In the genomic region with DNA sequence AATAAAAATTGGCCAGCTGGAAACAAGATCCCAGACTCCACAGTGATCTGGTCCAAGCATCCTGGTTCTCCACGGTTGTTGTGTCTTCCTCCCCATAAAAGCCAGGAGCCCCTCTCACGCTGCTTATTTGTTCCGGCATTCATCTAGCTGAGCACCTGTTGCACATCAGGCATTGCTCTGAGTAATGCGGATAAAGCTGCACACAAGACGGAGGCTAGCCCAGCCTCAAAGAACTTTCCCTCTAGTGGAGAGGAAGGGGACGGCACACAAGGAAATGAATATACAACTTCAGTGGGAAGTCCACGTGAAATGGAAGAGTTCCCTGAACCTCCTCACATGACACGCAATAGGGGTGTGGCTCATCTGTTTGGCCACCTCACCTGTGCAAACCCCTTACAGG, we compare ENCODE assay signal across 10 cellular contexts. TPM values are rescaled to one million over a fixed set of nuclear protein-coding genes. Genes with fewer than 3 reads are reported as not detected.
DNase-seq lines count a peak whose midpoint lies in the region; ATAC-seq and TF ChIP-seq lines count a peak whose summit lies in the region.
"Had no signal": no experiment of that assay in that cellular context is flagged by ENCODE, and none has a peak within 500 bp of the region (broad histone marks: within the 10 kb centered on the region; RNA-seq: fewer than 3 reads in every experiment).

No MANE protein-coding gene starts in this region.

- H3K27me3 ChIP-seq in left ventricle myocardium inferior (ENCODE audit: low read depth), result no peaks in the 10 kb centered on the region
- peaks cover 0 to 3% of the 10 kb centered on the region in 2 donors for H3K27me3 ChIP-seq in tibial artery
- H3K27me3 ChIP-seq: spleen had no signal

- H3K4me1 ChIP-seq in left ventricle myocardium inferior (peaks cover 12% of the 10 kb centered on the region), tibial artery (no peaks in the 10 kb centered on the region)
- H3K4me1 ChIP-seq: spleen had no signal

- H3K9me3 ChIP-seq in left ventricle myocardium inferior (replicated peaks) (no peaks in the 10 kb centered on the region), tibial artery (no peaks in the 10 kb centered on the region)

- intact Hi-C loops in left ventricle myocardium inferior (cut with micrococcal nuclease) (no loop called here), left cardiac atrium (cut with DNase I) (no loop called here), tibial artery (cut with DNase I; ENCODE audit: low total_unique reads) (loop anchor here (10.0 kb wide), 1 partner anchor 326 kb away; no protein-coding TSS in a partner anchor)

- ATAC-seq in left cardiac atrium (no peak), GM19035 (IDR thresholded peaks at IDR 0.05; ENCODE audit: unreplicated experiment) (no peak)

- H3K4me3 ChIP-seq in left ventricle myocardium inferior (no peak overlapping the region), fibroblast of villous mesenchyme (ENCODE audit: low read depth, low read length) (no peak overlapping the region), tibial artery (no peak overlapping the region)
- H3K4me3 ChIP-seq: spleen had no signal

- no peak for DNase-seq in left ventricle myocardium inferior
- no peak for DNase-seq in left cardiac atrium
- DNase-seq in RPMI8226, result peak; percentile 56
- DNase-seq in fibroblast of villous mesenchyme (ENCODE audit: low read depth), result peak; percentile 25
- no peak for DNase-seq in tibial artery
- DNase-seq in 8988T, result no peak
- DNase-seq in OCI-M2 (lab: John Stamatoyannopoulos, UW; ENCODE audit: unreplicated experiment), result no peak
- DNase-seq: activated naive CD8-positive, alpha-beta T cell treated with anti-CD3 and anti-CD28 coated beads, Interleukin-2, amount 10 ng/mL, durations not matched to agents 7 days and 5 days; spleen had no signal

- TF ChIP-seq CTCF in left ventricle myocardium inferior (IDR thresholded peaks at IDR 0.05; ENCODE audit: borderline replicate concordance) (peak; percentile 36), fibroblast of villous mesenchyme (IDR thresholded peaks at IDR 0.05; ENCODE audit: insufficient read depth, low read depth, low read length) (peak; percentile 69), tibial artery (IDR thresholded peaks at IDR 0.05) (peak in 1 of 2 experiments; percentile 17)

- H3K27ac ChIP-seq in left ventricle myocardium inferior (replicated peaks) (no peak overlapping the region), tibial artery (no peak overlapping the region)
- H3K27ac ChIP-seq: spleen had no signal

- no peaks in the 10 kb centered on the region for H3K36me3 ChIP-seq in left ventricle myocardium inferior
- H3K36me3 ChIP-seq in tibial artery, result no peaks in the 10 kb centered on the region
- H3K36me3 ChIP-seq: spleen had no signal

RNA-seq across cellular contexts. Expression of gene NXT1, which starts 30.3 kb away (rescaled TPM):
- total RNA-seq in left ventricle myocardium inferior (7.3 TPM), left cardiac atrium (10 to 100 TPM in 1 of 2 donors, 1 to 10 TPM in 1; 9.3 to 14.1 TPM), fibroblast of villous mesenchyme (22.9 and 25.4 TPM in 2 replicates)

RNA-seq across cellular contexts. Expression of gene GZF1, which starts 41.7 kb away (rescaled TPM):
- 24.9 TPM for total RNA-seq in left ventricle myocardium inferior
- total RNA-seq in left cardiac atrium, result 10 to 100 TPM; 12.9 to 18.7 TPM
- 17.7 and 19.4 TPM in 2 replicates for total RNA-seq in fibroblast of villous mesenchyme

Comparison
In these comparisons a context has a peak if more than half of its experiments do, and no peak if none do; other contexts are left out.
1. DNase-seq: peak in RPMI8226 (single experiment) and fibroblast of villous mesenchyme (single experiment); none in left ventricle myocardium inferior (single experiment), left cardiac atrium (single experiment), tibial artery (0 of 2), 8988T (single experiment) and OCI-M2 (single experiment).